Comparison of ENCODE assay signal across 15 cellular contexts in genomic region chr2:109108740-109109139, GRCh38. TPM values are rescaled to one million over a fixed set of nuclear protein-coding genes. Genes with fewer than 3 reads are reported as not detected.
DNase-seq lines count a peak whose midpoint lies in the region; ATAC-seq and TF ChIP-seq lines count a peak whose summit lies in the region.
"Had no signal": no experiment of that assay in that cellular context is flagged by ENCODE, and none has a peak within 500 bp of the region (broad histone marks: within the 10 kb centered on the region; RNA-seq: fewer than 3 reads in every experiment).

No MANE protein-coding gene starts in this region.

- H3K4me3 ChIP-seq in right atrium auricular region (no peak overlapping the region), RWPE2 (ENCODE audit: severe bottlenecking) (no peak overlapping the region), aorta (ENCODE audit: low read length in 2 of 2) (no peak overlapping the region), colonic mucosa (no peak overlapping the region)
- H3K4me3 ChIP-seq: BLaER1 treated with 17β-estradiol and CSF1 and Interleukin-3, amounts not matched to agents 10 nM and 100 nM; HAP-1 had no signal

- TF ChIP-seq CTCF in right atrium auricular region (IDR thresholded peaks at IDR 0.05) = no peak
- no peak for TF ChIP-seq CTCF in RWPE2 (IDR thresholded peaks at IDR 0.05; ENCODE audit: poor library complexity, severe bottlenecking)
- no peak for TF ChIP-seq CTCF in colonic mucosa (IDR thresholded peaks at IDR 0.05)

- WGBS in aorta, 2 donors = 85 to 89% methylated on average over 9 of the region's 9 CpGs

- H3K27ac ChIP-seq in right atrium auricular region (no peak overlapping the region), RWPE2 (ENCODE audit: poor library complexity, severe bottlenecking) (no peak overlapping the region), aorta (ENCODE audit: low read depth in 1 of 2, low read length in 2 of 2) (no peak overlapping the region), colonic mucosa (no peak overlapping the region)
- H3K27ac ChIP-seq: BLaER1 treated with 17β-estradiol and CSF1 and Interleukin-3, amounts not matched to agents 10 nM and 100 nM had no signal

- H3K4me1 ChIP-seq in right atrium auricular region (no peaks in the 10 kb centered on the region), RWPE2 (ENCODE audit: insufficient read depth, poor library complexity, severe bottlenecking) (no peaks in the 10 kb centered on the region), aorta (ENCODE audit: control insufficient read depth in 1 of 2, insufficient read depth in 2 of 2, low read length in 2 of 2) (no peaks in the 10 kb centered on the region), colonic mucosa (no peaks in the 10 kb centered on the region)
- H3K4me1 ChIP-seq: BLaER1 treated with 17β-estradiol and CSF1 and Interleukin-3, amounts not matched to agents 10 nM and 100 nM; HAP-1 had no signal

- no peaks in the 10 kb centered on the region for H3K9me3 ChIP-seq in right atrium auricular region
- no peaks in the 10 kb centered on the region for H3K9me3 ChIP-seq in RWPE2 (ENCODE audit: severe bottlenecking)
- H3K9me3 ChIP-seq in aorta (ENCODE audit: control insufficient read depth, low read length) = no peaks in the 10 kb centered on the region
- H3K9me3 ChIP-seq in colonic mucosa = no peaks in the 10 kb centered on the region
- H3K9me3 ChIP-seq: BLaER1 treated with 17β-estradiol and CSF1 and Interleukin-3, amounts not matched to agents 10 nM and 100 nM; HAP-1 had no signal

- H3K9ac ChIP-seq in colonic mucosa (ENCODE audit: low read depth in 2 of 2, low read length in 2 of 2) = no peak overlapping the region
- H3K9ac ChIP-seq: BLaER1 treated with 17β-estradiol and CSF1 and Interleukin-3, amounts not matched to agents 10 nM and 100 nM had no signal

- ATAC-seq in RWPE2 (ENCODE audit: low read depth) = 0 out of 3 replicates have a peak, but pooled peaks have one; percentile 12
- ATAC-seq in left lobe of liver = no peak
- ATAC-seq in aorta (ENCODE audit: low FRiP score) = peak; percentile 36
- ATAC-seq in GM18907 (IDR thresholded peaks at IDR 0.05; ENCODE audit: unreplicated experiment) = no peak
- ATAC-seq: CD8-positive, alpha-beta T cell; HepG2 had no signal

- H3K36me3 ChIP-seq in right atrium auricular region (no peaks in the 10 kb centered on the region), RWPE2 (ENCODE audit: low read depth) (no peaks in the 10 kb centered on the region), aorta (ENCODE audit: control insufficient read depth in 1 of 2, insufficient read depth in 2 of 2, low read length in 1 of 2) (no peaks in the 10 kb centered on the region), colonic mucosa (no peaks in the 10 kb centered on the region)
- H3K36me3 ChIP-seq: BLaER1 treated with 17β-estradiol and CSF1 and Interleukin-3, amounts not matched to agents 10 nM and 100 nM; HAP-1 had no signal

- intact Hi-C loops in cardiac septum (cut with DNase I) (no loop called here), aorta (cut with DNase I) (no loop called here), colonic mucosa (cut with DNase I) (no loop called here)

- DNase-seq in cardiac septum (ENCODE audit: low spot score) = peak; percentile 49
- no peak for DNase-seq in right atrium auricular region (ENCODE audit: low spot score)
- DNase-seq in RWPE2 (ENCODE audit: low spot score) = no peak
- peak; percentile 18 for DNase-seq in left lobe of liver (ENCODE audit: low spot score)
- peak in 1 of 2 donors; percentile 53 for DNase-seq in aorta
- DNase-seq in NCI-H146 (lab: John Stamatoyannopoulos, UW) = no peak
- no peak for DNase-seq in colonic mucosa
- DNase-seq: Calu3, DMS79 treated with DMSO at 0.1 percent for 48 hours, GF-D8 had no signal

- H3K27me3 ChIP-seq in right atrium auricular region (no peaks in the 10 kb centered on the region), RWPE2 (ENCODE audit: insufficient read depth, poor library complexity, severe bottlenecking) (no peaks in the 10 kb centered on the region), aorta (ENCODE audit: control insufficient read depth in 1 of 2, insufficient read depth in 2 of 2, low read length in 1 of 2) (no peaks in the 10 kb centered on the region), colonic mucosa (no peaks in the 10 kb centered on the region)
- H3K27me3 ChIP-seq: BLaER1 treated with 17β-estradiol and CSF1 and Interleukin-3, amounts not matched to agents 10 nM and 100 nM had no signal

RNA-seq across cellular contexts. Expression of gene SH3RF3, which starts 20.3 kb away (rescaled TPM):
- total RNA-seq in cardiac septum = 11.2 TPM
- total RNA-seq in right atrium auricular region = 1 to 10 TPM; 8.0 to 8.8 TPM
- total RNA-seq in left lobe of liver = 1.1 TPM
- 10 to 100 TPM; 22.8 to 24.4 TPM for total RNA-seq in aorta
- 10 to 100 TPM in 1 of 2 donors, 1 to 10 TPM in 1; 3.1 to 13.1 TPM for polyA plus RNA-seq in aorta
- total RNA-seq in colonic mucosa = 1 to 10 TPM; 1.3 to 2.5 TPM
- polyA plus RNA-seq: HepG2 had no signal

Comparison
In these comparisons a context has a peak if more than half of its experiments do, and no peak if none do; other contexts are left out.
1. DNase-seq: peak in cardiac septum (single experiment) and left lobe of liver (single experiment); none in right atrium auricular region (single experiment), RWPE2 (single experiment), NCI-H146 (single experiment) and colonic mucosa (single experiment).
2. ATAC-seq: peak in RWPE2 (single experiment) and aorta (single experiment); none in left lobe of liver (single experiment) and GM18907 (single experiment).